Comparison of ENCODE assay signal across 1 cellular context in genomic region chr1:150979007-150979722, GRCh38.
TF ChIP-seq lines count a peak whose summit lies in the region.

No MANE protein-coding gene starts in this region.

TF ChIP-seq in K562, 482 proteins besides CTCF, POLR2A, EP300 and RAD21 (continued from another document):
- TF ChIP-seq ZBTB2 (IDR thresholded peaks at IDR 0.05), result 0 out of 2 replicates have a peak, but pooled peaks have one; percentile 50
- peak; percentile 79; the same call in 1 of the 2 replicates for TF ChIP-seq FOXK1 (CRISPR knock-in tag; IDR thresholded peaks at IDR 0.05; ENCODE audit: borderline replicate concordance)
- 0 out of 2 replicates have a peak, but pooled peaks have one; percentile 6 for TF ChIP-seq BCOR (IDR thresholded peaks at IDR 0.05)
- no peak for TF ChIP-seq HLTF (IDR thresholded peaks at IDR 0.05)
- TF ChIP-seq NFE2 (IDR thresholded peaks at IDR 0.05; ENCODE audit: low read depth), result no peak
- TF ChIP-seq PHF8 (IDR thresholded peaks at IDR 0.05; ENCODE audit: borderline replicate concordance, low read length), result peak; percentile 34; the same call in 1 of the 2 replicates
- no peak for TF ChIP-seq ZNF347 (CRISPR knock-in tag; IDR thresholded peaks at IDR 0.05; ENCODE audit: low read depth)
- no peak for TF ChIP-seq ZNF174 (CRISPR knock-in tag; IDR thresholded peaks at IDR 0.05)
- no peak for TF ChIP-seq RBM14 (IDR thresholded peaks at IDR 0.05; ENCODE audit: borderline replicate concordance, insufficient read depth, low read depth, low read length)
- TF ChIP-seq LCOR (CRISPR knock-in tag; IDR thresholded peaks at IDR 0.05), result 0 out of 2 replicates have a peak, but pooled peaks have one; percentile 22
- TF ChIP-seq POLR3G (IDR thresholded peaks at IDR 0.05; ENCODE audit: extremely low read depth, insufficient read length, insufficient replicate concordance), result no peak
- TF ChIP-seq ZNF280A (IDR thresholded peaks at IDR 0.05; ENCODE audit: low read depth, partially characterized antibody), result no peak
- TF ChIP-seq ZNF41 (CRISPR knock-in tag; conservative IDR thresholded peaks at IDR 0.05), result 0 out of 2 replicates have a peak, but pooled peaks have one; percentile 32
- TF ChIP-seq ZNF197 (CRISPR knock-in tag; IDR thresholded peaks at IDR 0.05; ENCODE audit: low read depth), result 0 out of 2 replicates have a peak, but pooled peaks have one; percentile 12
- TF ChIP-seq CEBPZ (IDR thresholded peaks at IDR 0.05; ENCODE audit: borderline replicate concordance, low read depth, low read length), result no peak
- TF ChIP-seq NFIX (CRISPR knock-in tag; IDR thresholded peaks at IDR 0.05; ENCODE audit: low read depth), result no peak
- TF ChIP-seq ZNF609 (CRISPR knock-in tag; IDR thresholded peaks at IDR 0.05; ENCODE audit: borderline replicate concordance), result 0 out of 2 replicates have a peak, but pooled peaks have one; percentile 55
- no peak for TF ChIP-seq ZNF143 (CRISPR knock-in tag; IDR thresholded peaks at IDR 0.05)
- TF ChIP-seq CHCHD3 (CRISPR knock-in tag; IDR thresholded peaks at IDR 0.05), result no peak
- peak; percentile 99 for TF ChIP-seq CTCFL (IDR thresholded peaks at IDR 0.05; ENCODE audit: borderline replicate concordance, insufficient read depth, low read depth, low read length, poor library complexity, severe bottlenecking)
- no peak for TF ChIP-seq BRD4 (IDR thresholded peaks at IDR 0.05)
- TF ChIP-seq ZNF316 (IDR thresholded peaks at IDR 0.05), result no peak
- no peak for TF ChIP-seq ZNF224 (CRISPR knock-in tag; IDR thresholded peaks at IDR 0.05)
- TF ChIP-seq RB1 (IDR thresholded peaks at IDR 0.05; ENCODE audit: low read depth), result peak; percentile 85
- 0 out of 2 replicates have a peak, but pooled peaks have one; percentile 20 for TF ChIP-seq ZBTB9 (CRISPR knock-in tag; IDR thresholded peaks at IDR 0.05)
- TF ChIP-seq ZNF431 (CRISPR knock-in tag; IDR thresholded peaks at IDR 0.05), result no peak
- peak; percentile 56; the same call in 1 of the 2 replicates for TF ChIP-seq DMBX1 (CRISPR knock-in tag; IDR thresholded peaks at IDR 0.05; ENCODE audit: borderline replicate concordance)
- TF ChIP-seq ZNF384 (IDR thresholded peaks at IDR 0.05; ENCODE audit: low read depth, low read length), result peak; percentile 65; the same call in 1 of the 2 replicates
- TF ChIP-seq ZNF445 (CRISPR knock-in tag; IDR thresholded peaks at IDR 0.05; ENCODE audit: low read depth), result no peak
- peak; percentile 57; the same call in 1 of the 2 replicates for TF ChIP-seq ZNF583 (CRISPR knock-in tag; IDR thresholded peaks at IDR 0.05)
- no peak for TF ChIP-seq XRCC4 (IDR thresholded peaks at IDR 0.05; ENCODE audit: extremely low read depth, insufficient read depth, insufficient read length)
- 0 out of 2 replicates have a peak, but pooled peaks have one; percentile 8 for TF ChIP-seq PKNOX1 (IDR thresholded peaks at IDR 0.05)
- peak; percentile 66 for TF ChIP-seq L3MBTL2 (IDR thresholded peaks at IDR 0.05)
- TF ChIP-seq GATAD2A (IDR thresholded peaks at IDR 0.05), result 0 out of 2 replicates have a peak, but pooled peaks have one; percentile 33
- TF ChIP-seq ZFP1 (CRISPR knock-in tag; IDR thresholded peaks at IDR 0.05), result no peak
- TF ChIP-seq CBX2 (IDR thresholded peaks at IDR 0.05; ENCODE audit: insufficient read depth, low read length, poor library complexity, severe bottlenecking), result no peak
